Comparison of ENCODE assay signal across 1 cellular context in the genomic region with DNA sequence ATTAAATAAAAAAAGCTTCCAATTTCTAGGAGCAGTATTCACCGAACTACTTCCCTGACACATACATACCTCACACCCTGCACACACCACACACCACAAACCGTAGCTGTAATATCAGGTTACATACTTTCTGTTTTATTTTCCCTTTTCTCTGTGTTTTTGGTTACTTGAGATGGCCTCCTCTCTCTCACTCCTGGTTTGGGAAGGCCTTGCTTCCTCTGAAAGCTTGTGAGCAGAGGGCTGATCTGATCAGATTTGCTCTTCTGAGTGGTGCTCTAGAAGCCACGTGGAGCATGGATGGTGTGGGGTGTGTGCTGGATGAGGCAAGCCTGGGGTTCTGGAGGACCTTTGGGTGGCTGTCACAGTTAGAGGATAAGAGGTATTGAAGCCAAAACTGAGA.
TF ChIP-seq lines count a peak whose summit lies in the region.

No MANE protein-coding gene starts in this region.

TF ChIP-seq in SK-N-SH treated with all-trans-retinoic acid at 6 μM for 48 hours, 23 proteins besides CTCF, POLR2A, EP300 and RAD21 (continued from another document):
- TF ChIP-seq, protein P1, sequence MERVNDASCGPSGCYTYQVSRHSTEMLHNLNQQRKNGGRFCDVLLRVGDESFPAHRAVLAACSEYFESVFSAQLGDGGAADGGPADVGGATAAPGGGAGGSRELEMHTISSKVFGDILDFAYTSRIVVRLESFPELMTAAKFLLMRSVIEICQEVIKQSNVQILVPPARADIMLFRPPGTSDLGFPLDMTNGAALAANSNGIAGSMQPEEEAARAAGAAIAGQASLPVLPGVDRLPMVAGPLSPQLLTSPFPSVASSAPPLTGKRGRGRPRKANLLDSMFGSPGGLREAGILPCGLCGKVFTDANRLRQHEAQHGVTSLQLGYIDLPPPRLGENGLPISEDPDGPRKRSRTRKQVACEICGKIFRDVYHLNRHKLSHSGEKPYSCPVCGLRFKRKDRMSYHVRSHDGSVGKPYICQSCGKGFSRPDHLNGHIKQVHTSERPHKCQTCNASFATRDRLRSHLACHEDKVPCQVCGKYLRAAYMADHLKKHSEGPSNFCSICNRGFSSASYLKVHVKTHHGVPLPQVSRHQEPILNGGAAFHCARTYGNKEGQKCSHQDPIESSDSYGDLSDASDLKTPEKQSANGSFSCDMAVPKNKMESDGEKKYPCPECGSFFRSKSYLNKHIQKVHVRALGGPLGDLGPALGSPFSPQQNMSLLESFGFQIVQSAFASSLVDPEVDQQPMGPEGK (CRISPR knock-in tag; IDR thresholded peaks at IDR 0.05; ENCODE audit: borderline replicate concordance): no peak
- TF ChIP-seq ISL1 (CRISPR knock-in tag; IDR thresholded peaks at IDR 0.05) (no peak), ZC3H10 (CRISPR knock-in tag; IDR thresholded peaks at IDR 0.05) (no peak), PPARA (CRISPR knock-in tag; IDR thresholded peaks at IDR 0.05; ENCODE audit: borderline replicate concordance) (no peak), ESRRG (CRISPR knock-in tag; IDR thresholded peaks at IDR 0.05) (no peak)
